13 cellular contexts compared by ENCODE assay signal in genomic region chr20:6866741-6867140, GRCh38.
"Had no signal": no experiment of that assay in that cellular context is flagged by ENCODE, and none has a peak within 500 bp of the region (broad histone marks: within the 10 kb centered on the region; RNA-seq: fewer than 3 reads in every experiment).

No MANE protein-coding gene starts in this region.

- H3K27me3 ChIP-seq: esophagus squamous epithelium had no signal

- H3K79me2 ChIP-seq: parathyroid adenoma had no signal

- ATAC-seq: activated CD4-positive, alpha-beta T cell treated with anti-CD3 and anti-CD28 coated beads for 36 hours; activated CD8-positive, alpha-beta memory T cell treated with anti-CD3 and anti-CD28 coated beads, Interleukin-2, amount 10 ng/mL, durations not matched to agents 7 days and 5 days; heart left ventricle; naive thymus-derived CD4-positive, alpha-beta T cell; stimulated activated effector memory CD8-positive, alpha-beta T cell treated with anti-CD3 and anti-CD28 coated beads, Interleukin-12 subunit alpha, Interleukin-12 subunit beta, amount 100 ng/mL, for 72 hours had no signal

- H3K4me1 ChIP-seq: esophagus squamous epithelium, heart left ventricle, parathyroid adenoma had no signal

- H3K27ac ChIP-seq: esophagus squamous epithelium, heart left ventricle, parathyroid adenoma had no signal

- H3K4me3 ChIP-seq: esophagus squamous epithelium, heart left ventricle had no signal

- DNase-seq: activated CD4-positive, alpha-beta memory T cell treated with anti-CD3 and anti-CD28 coated beads for 36 hours; activated CD4-positive, alpha-beta T cell treated with anti-CD3 and anti-CD28 coated beads for 36 hours; activated CD8-positive, alpha-beta memory T cell treated with anti-CD3 and anti-CD28 coated beads, Interleukin-2, amount 10 ng/mL, durations not matched to agents 7 days and 5 days; activated naive CD4-positive, alpha-beta T cell treated with anti-CD3 and anti-CD28 coated beads, Interleukin-2, amount 50 U/mL, for 16 hours; activated T-cell treated with anti-CD3 and anti-CD28 coated beads, Interleukin-2, amount 50 U/mL, for 1 hour; cortex of kidney; effector CD4-positive, alpha-beta T cell; esophagus squamous epithelium; foreskin melanocyte; heart left ventricle; naive thymus-derived CD4-positive, alpha-beta T cell had no signal

- H3K9ac ChIP-seq: parathyroid adenoma had no signal

- H2AFZ ChIP-seq: parathyroid adenoma had no signal

- H3K36me3 ChIP-seq: esophagus squamous epithelium, heart left ventricle had no signal

- H3K9me3 ChIP-seq: esophagus squamous epithelium, heart left ventricle had no signal
